In the genomic region with DNA sequence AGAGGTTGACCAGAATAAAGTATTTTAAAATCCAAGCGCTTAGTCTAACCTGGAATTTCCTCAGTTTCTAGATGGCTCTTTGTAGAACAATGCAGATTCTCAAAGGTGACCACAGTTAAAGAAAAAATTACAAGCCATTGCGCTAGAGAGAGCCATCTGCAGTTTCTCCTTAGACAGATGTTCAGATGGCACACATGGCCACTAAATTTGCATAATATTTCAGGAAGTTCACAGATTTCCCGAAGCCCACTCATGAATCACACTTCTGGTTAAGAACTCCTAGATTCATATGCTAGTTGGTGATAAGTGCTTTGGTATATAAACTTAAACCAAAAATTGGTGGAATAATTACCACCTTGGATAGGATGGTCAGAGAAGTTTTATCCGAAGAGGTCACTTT, we compare ENCODE assay signal across 8 cellular contexts. TPM values are rescaled to one million over a fixed set of nuclear protein-coding genes. Genes with fewer than 3 reads are reported as not detected.
DNase-seq lines count a peak whose midpoint lies in the region; ATAC-seq, FAIRE-seq and TF ChIP-seq lines count a peak whose summit lies in the region.

No MANE protein-coding gene starts in this region.

- H2AK5ac ChIP-seq in mesendoderm (ENCODE audit: low read length) = no peak overlapping the region

- peak overlapping the region; percentile 67 for H4K8ac ChIP-seq in mesendoderm (ENCODE audit: low read depth, low read length)

- peaks cover 11% of the 10 kb centered on the region for H3K79me2 ChIP-seq in mesendoderm (ENCODE audit: control insufficient read depth, insufficient read depth, low read length)

- FAIRE-seq in bronchial epithelial cell (lab: Jason Lieb, UNC) = no peak

- peaks cover 4% of the 10 kb centered on the region for H3K4me1 ChIP-seq in mesendoderm (ENCODE audit: control insufficient read depth, low read depth, low read length)

- no peak overlapping the region for H2BK120ac ChIP-seq in mesendoderm (ENCODE audit: low read depth, low read length)

- no peak overlapping the region for H3K23ac ChIP-seq in mesendoderm (ENCODE audit: low read length)

- peak overlapping the region; percentile 21 for H4K5ac ChIP-seq in mesendoderm (ENCODE audit: low read length)

- H3K27me3 ChIP-seq in bronchial epithelial cell (ENCODE audit: control insufficient read depth, insufficient read depth, low read length) (no peaks in the 10 kb centered on the region), mesendoderm (ENCODE audit: insufficient read depth, low read length, poor library complexity) (no peaks in the 10 kb centered on the region)

- no peak overlapping the region for H3K4ac ChIP-seq in mesendoderm (ENCODE audit: low read depth, low read length)

- H3K79me1 ChIP-seq in mesendoderm (ENCODE audit: low read length) = peaks cover 6% of the 10 kb centered on the region

- in situ Hi-C loops in KBM-7 (cut with MboI; ENCODE audit: low pct_unique_long_range_greater_than_20kb, low sequenced_read_pairs) = no loop called here

- no peak overlapping the region for H2BK15ac ChIP-seq in mesendoderm (replicated peaks; ENCODE audit: low read depth)

- H3K18ac ChIP-seq in mesendoderm (ENCODE audit: low read length) = peak overlapping the region; percentile 72

- no peaks in the 10 kb centered on the region for H3K36me3 ChIP-seq in bronchial epithelial cell (ENCODE audit: control insufficient read depth, insufficient read depth, low read length)
- no peaks in the 10 kb centered on the region for H3K36me3 ChIP-seq in mesendoderm (ENCODE audit: control insufficient read depth, insufficient read depth, low read length)

- TF ChIP-seq CTCF in bronchial epithelial cell (IDR thresholded peaks at IDR 0.05; ENCODE audit: insufficient read depth, low read length, severe bottlenecking) = no peak

- H2BK5ac ChIP-seq in mesendoderm (ENCODE audit: low read length) = no peak overlapping the region

- peak overlapping the region; percentile 88 for H3K4me3 ChIP-seq in bronchial epithelial cell (ENCODE audit: low read depth, low read length)
- H3K4me3 ChIP-seq in mesendoderm (ENCODE audit: low read length) = peak overlapping the region; percentile 76

- peak overlapping the region; percentile 88 for H3K56ac ChIP-seq in mesendoderm (ENCODE audit: low read length)

- no CpG with 5 or more reads among the region's 4 CpGs for WGBS in mesendoderm (ENCODE audit: extremely low coverage, insufficient coverage, low lambda C conversion rate)

- H3K27ac ChIP-seq in mesendoderm (ENCODE audit: low read depth, low read length) = no peak overlapping the region

- no peak for ATAC-seq in GM19035 (IDR thresholded peaks at IDR 0.05; ENCODE audit: unreplicated experiment)

- H3K9ac ChIP-seq in mesendoderm (ENCODE audit: low read length) = peak overlapping the region; percentile 75

- peak overlapping the region; percentile 59 for H3K4me2 ChIP-seq in mesendoderm (ENCODE audit: low read length)

- DNase-seq in NOMO-1 (lab: John Stamatoyannopoulos, UW; ENCODE audit: unreplicated experiment in 2 of 2) (peak; percentile 15 to 18), NOMO-1 treated with dmso at 0.1 percent for 144 hours (lab: John Stamatoyannopoulos, UW; ENCODE audit: unreplicated experiment) (no peak), KBM-7 (peak; percentile 52), bronchial epithelial cell (ENCODE audit: low read depth) (peak; percentile 24), mesendoderm (no peak), 8988T (no peak)
- DNase-seq in activated CD8-positive, alpha-beta memory T cell treated with anti-CD3 and anti-CD28 coated beads for 24 hours = no peak

RNA-seq across cellular contexts. Expression of gene AKAP3, which starts 0.8 kb away (rescaled TPM):
- 0.53 and 2.0 TPM in 2 replicates for total RNA-seq in bronchial epithelial cell
- 0.56 TPM for polyA plus RNA-seq in mesendoderm (2013, experiment 1 of 2)
- 0.66 TPM for polyA plus RNA-seq in mesendoderm (2013, experiment 2 of 2)

RNA-seq across cellular contexts. Expression of gene NDUFA9, which starts 0.8 kb away (rescaled TPM):
- total RNA-seq in bronchial epithelial cell = 31.6 and 36.9 TPM in 2 replicates
- polyA plus RNA-seq in mesendoderm (2013, experiment 1 of 2) = 61.8 TPM
- 61.6 TPM for polyA plus RNA-seq in mesendoderm (2013, experiment 2 of 2)

Comparison
In these comparisons a context has a peak if more than half of its experiments do, and no peak if none do; other contexts are left out.
1. DNase-seq: peak in NOMO-1 (2 of 2), KBM-7 (single experiment) and bronchial epithelial cell (single experiment); none in NOMO-1 treated with dmso at 0.1 percent for 144 hours (single experiment), mesendoderm (single experiment), activated CD8-positive, alpha-beta memory T cell treated with anti-CD3 and anti-CD28 coated beads for 24 hours (single experiment) and 8988T (single experiment).